ENCODE assay signal across 12 cellular contexts in the genomic region with DNA sequence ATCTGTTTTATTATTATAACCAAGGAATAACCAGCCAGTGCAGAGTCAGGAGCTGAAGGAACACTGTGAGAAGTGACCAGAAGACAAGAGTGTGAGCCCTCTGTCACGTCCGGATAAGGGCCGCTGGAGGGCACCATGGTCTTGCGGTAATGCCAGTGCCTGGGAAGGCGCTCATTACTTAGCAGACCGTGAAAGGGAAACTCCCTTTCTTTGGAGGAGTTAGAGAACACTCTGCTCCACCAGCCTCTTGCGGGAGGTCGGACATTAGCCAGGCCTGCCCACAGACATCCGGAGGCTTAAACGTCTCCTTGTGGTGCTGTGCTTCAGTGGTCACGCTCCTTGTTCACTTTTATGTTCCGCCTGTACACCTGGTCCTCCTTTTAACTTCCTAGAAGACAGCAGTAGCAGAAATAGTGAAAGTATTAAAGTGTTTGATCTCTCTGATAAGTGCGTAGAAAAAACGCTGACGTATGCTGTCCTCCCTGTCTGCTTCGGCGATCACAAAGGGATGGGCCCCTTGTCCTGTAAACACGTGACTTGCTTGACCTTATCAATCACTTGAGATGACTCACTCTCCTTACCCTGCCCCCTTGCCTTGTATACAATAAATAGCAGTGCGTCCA.
DNase-seq lines count a peak whose midpoint lies in the region; FAIRE-seq and TF ChIP-seq lines count a peak whose summit lies in the region.
"Had no signal": no experiment of that assay in that cellular context is flagged by ENCODE, and none has a peak within 500 bp of the region (broad histone marks: within the 10 kb centered on the region; RNA-seq: fewer than 3 reads in every experiment).

No MANE protein-coding gene starts in this region.

- no peaks in the 10 kb centered on the region for H3K9me3 Mint-ChIP-seq in neural progenitor cell
- H3K9me3 Mint-ChIP-seq: activated T-cell treated with anti-CD3 and anti-CD28 coated beads, Interleukin-2, amount 50 U/mL, for 4 hours had no signal

- H4K8ac ChIP-seq in H1 (ENCODE audit: extremely low read depth, insufficient read depth, low read length) = no peak overlapping the region

- no peaks in the 10 kb centered on the region for H3K23me2 ChIP-seq in H1 (ENCODE audit: low read depth, low read length)

- H3K9me3 ChIP-seq in H1 (ENCODE audit: insufficient read depth in 2 of 2, low read depth in 1 of 2, low read length in 1 of 2) (no peaks in the 10 kb centered on the region), neural progenitor cell (ENCODE audit: low read depth) (no peaks in the 10 kb centered on the region), BE2C (no peaks in the 10 kb centered on the region)
- H3K9me3 ChIP-seq: heart right ventricle had no signal

- peaks cover 0 to 2% of the 10 kb centered on the region in 2 experiments for H4K20me1 ChIP-seq in H1 (replicated peaks in 1 of 2; ENCODE audit: control insufficient read depth in 1 of 2, insufficient read depth in 2 of 2, low read length in 2 of 2)
- no peaks in the 10 kb centered on the region for H4K20me1 ChIP-seq in neural progenitor cell (ENCODE audit: low read depth)

- no peak overlapping the region for H4K91ac ChIP-seq in H1 (replicated peaks; ENCODE audit: insufficient read length, low read length)

- TF ChIP-seq POLR2A in H1 (IDR thresholded peaks at IDR 0.05; ENCODE audit: control extremely low read depth in 1 of 2, low read depth in 2 of 2, low read length in 2 of 2) = no peak

- H3K36me3 ChIP-seq in H1 (ENCODE audit: control insufficient read depth in 2 of 4, insufficient read depth in 4 of 4, low read length in 3 of 4) (no peaks in the 10 kb centered on the region), neural progenitor cell (no peaks in the 10 kb centered on the region), BE2C (no peaks in the 10 kb centered on the region)
- H3K36me3 ChIP-seq: heart right ventricle had no signal

- no peak for FAIRE-seq in H1 (lab: Jason Lieb, UNC)

- H2BK120ac ChIP-seq in H1 (replicated peaks; ENCODE audit: low read depth, low read length) = no peak overlapping the region

- H2AK5ac ChIP-seq in H1 (ENCODE audit: low read depth, low read length) = no peak overlapping the region

- H3K4me3 ChIP-seq in H1 (ENCODE audit: extremely low read depth in 1 of 4, insufficient read depth in 2 of 4, low read depth in 3 of 4, low read length in 4 of 4) (no peak overlapping the region), neural progenitor cell (no peak overlapping the region), BE2C (ENCODE audit: low read depth, low read length) (no peak overlapping the region)
- H3K4me3 ChIP-seq: heart right ventricle had no signal

- H3K4ac ChIP-seq in H1 (replicated peaks; ENCODE audit: insufficient read length, low read depth, low read length) = no peak overlapping the region

- H2AFZ ChIP-seq in H1 (ENCODE audit: low read length) = no peak overlapping the region
- no peak overlapping the region for H2AFZ ChIP-seq in neural progenitor cell (replicated peaks)

- no peak overlapping the region for H2BK15ac ChIP-seq in H1 (ENCODE audit: low read length)

- H3K4me1 ChIP-seq in H1 (replicated peaks in 1 of 4; ENCODE audit: control insufficient read depth in 3 of 4, insufficient read depth in 4 of 4, low read length in 3 of 4) = peaks cover 0 to 8% (median 0%) of the 10 kb centered on the region in 4 experiments; a peak in 3 of 7 replicates
- H3K4me1 ChIP-seq in neural progenitor cell = peaks cover 15% of the 10 kb centered on the region
- H3K4me1 ChIP-seq in BE2C = no peaks in the 10 kb centered on the region

- POLR2A ChIA-PET in H1 (lab: Charles Lee; ENCODE audit: partially characterized antibody) = interaction anchor here (1.0 kb wide), 1 partner anchor 299 kb away, joined by 4 read pairs; a partner anchor contains a TSS

- H3K9ac ChIP-seq in H1 (replicated peaks in 1 of 4; ENCODE audit: extremely low read depth in 1 of 4, low read depth in 3 of 4, low read length in 3 of 4) = no peak overlapping the region
- no peak overlapping the region for H3K9ac ChIP-seq in neural progenitor cell

- no peak overlapping the region for H2BK5ac ChIP-seq in H1 (ENCODE audit: low read depth, low read length)

- H3K27me3 ChIP-seq in H1 (replicated peaks in 1 of 4; ENCODE audit: control insufficient read depth in 3 of 4, extremely low read depth in 1 of 4, insufficient read depth in 3 of 4, low read length in 3 of 4) = no peaks in the 10 kb centered on the region
- H3K27me3 ChIP-seq in neural progenitor cell = no peaks in the 10 kb centered on the region
- no peaks in the 10 kb centered on the region for H3K27me3 ChIP-seq in BE2C
- H3K27me3 ChIP-seq: heart right ventricle had no signal

- H3K18ac ChIP-seq in H1 (ENCODE audit: extremely low read depth, low read length) = no peak overlapping the region

- peaks cover 7% of the 10 kb centered on the region for H3K36me3 Mint-ChIP-seq in neural progenitor cell

- no peak overlapping the region for H2BK12ac ChIP-seq in H1 (ENCODE audit: low read depth, low read length)

- H3K56ac ChIP-seq in H1 (replicated peaks; ENCODE audit: insufficient read length, low read depth, low read length) = no peak overlapping the region

- no peak overlapping the region for H3K23ac ChIP-seq in H1 (ENCODE audit: insufficient read length)

- CTCF ChIA-PET in H1 (lab: Charles Lee; ENCODE audit: partially characterized antibody) = interaction anchor here (0.6 to 4.1 kb wide), 9 partner anchors 10 to 289 kb away, joined by 3 to 19 read pairs (median 4); no protein-coding TSS in a partner anchor

- H4K5ac ChIP-seq in H1 (ENCODE audit: insufficient read length, low read depth, low read length) = no peak overlapping the region

- H3K27me3 Mint-ChIP-seq in neural progenitor cell (ENCODE audit: insufficient read depth, low read depth) = peaks cover 2% of the 10 kb centered on the region

- H3K4me1 Mint-ChIP-seq in neural progenitor cell = peaks cover 21% of the 10 kb centered on the region

- H3K4me3 Mint-ChIP-seq in neural progenitor cell = no peak overlapping the region
- H3K4me3 Mint-ChIP-seq: activated T-cell treated with anti-CD3 and anti-CD28 coated beads, Interleukin-2, amount 50 U/mL, for 4 hours had no signal

- TF ChIP-seq CTCF in H1 (IDR thresholded peaks at IDR 0.05; ENCODE audit: control extremely low read depth in 1 of 3, insufficient read depth in 1 of 3, low read depth in 1 of 3, low read length in 3 of 3) (peak; percentile 32 to 46 (median 44); a peak in 3 of 4 replicates), neural progenitor cell (IDR thresholded peaks at IDR 0.05) (peak; percentile 24), GM20000 (IDR thresholded peaks at IDR 0.05; ENCODE audit: extremely low read depth, missing control alignments) (no peak), BE2C (IDR thresholded peaks at IDR 0.05; ENCODE audit: low read depth, low read length) (no peak)

- H3K14ac ChIP-seq in H1 (ENCODE audit: insufficient read length) = no peak overlapping the region

- TF ChIP-seq EP300 in Ishikawa (IDR thresholded peaks at IDR 0.05; ENCODE audit: borderline replicate concordance) (0 out of 2 replicates have a peak, but pooled peaks have one; percentile 16), H1 (IDR thresholded peaks at IDR 0.05; ENCODE audit: borderline replicate concordance in 1 of 2, low read depth in 2 of 2, low read length in 2 of 2) (no peak)

- H3K79me2 ChIP-seq in H1 (ENCODE audit: control insufficient read depth in 1 of 2, insufficient read depth in 2 of 2, low read length in 2 of 2) = no peaks in the 10 kb centered on the region
- no peaks in the 10 kb centered on the region for H3K79me2 ChIP-seq in neural progenitor cell (ENCODE audit: low read depth)

- WGBS in H1 (ENCODE audit: extremely low coverage in 1 of 2, insufficient coverage in 1 of 2, insufficient read length in 1 of 2, insufficient replicate concordance in 2 of 2, low coverage in 1 of 2, low lambda C conversion rate in 2 of 2, missing lambda C conversion rate in 1 of 2), 2 experiments = 70% methylated on average over 19 of the region's 19 CpGs; no CpG with 5 or more reads in 1 of the 2 experiments

- TF ChIP-seq RAD21 in Ishikawa (IDR thresholded peaks at IDR 0.05; ENCODE audit: low read depth) (peak; percentile 79), H1 (IDR thresholded peaks at IDR 0.05 in 1 of 2, conservative IDR thresholded peaks at IDR 0.05 in 1 of 2; ENCODE audit: low read depth in 2 of 2, low read length in 2 of 2) (peak; percentile 73 to 74)

- H3K27ac ChIP-seq in H1 (ENCODE audit: low read depth, low read length) = no peak overlapping the region
- H3K27ac ChIP-seq in neural progenitor cell = no peak overlapping the region
- H3K27ac ChIP-seq: heart right ventricle had no signal

- H3F3A ChIP-seq in neural progenitor cell (ENCODE audit: low read depth) = no peaks in the 10 kb centered on the region

- H3K27ac Mint-ChIP-seq in neural progenitor cell = no peak overlapping the region

- no peak overlapping the region for H2BK20ac ChIP-seq in H1 (ENCODE audit: low read length)

- no peaks in the 10 kb centered on the region for H3K79me1 ChIP-seq in H1 (ENCODE audit: low read depth, low read length)

- H3K4me2 ChIP-seq in H1 (ENCODE audit: insufficient read depth in 1 of 2, low read depth in 2 of 2, low read length in 2 of 2) = no peak overlapping the region
- no peak overlapping the region for H3K4me2 ChIP-seq in neural progenitor cell

- DNase-seq in DMS79 (lab: John Stamatoyannopoulos, UW) (peak; percentile 90), H1 (ENCODE audit: low read depth in 1 of 2, low spot score in 2 of 2) (no peak), neural progenitor cell (ENCODE audit: low spot score) (peak; percentile 64), NCI-H524 treated with DMSO at 0.1 percent for 48 hours (lab: John Stamatoyannopoulos, UW) (no peak), NCI-H1694 treated with DMSO at 0.1 percent for 48 hours (lab: John Stamatoyannopoulos, UW) (no peak), GM20000 (ENCODE audit: low spot score) (no peak), BE2C (no peak)
- DNase-seq: activated T-cell treated with anti-CD3 and anti-CD28 coated beads, Interleukin-2, amount 50 U/mL, for 4 hours; heart right ventricle; NCI-H82; stimulated activated CD4-positive, alpha-beta T cell treated with anti-CD3 and anti-CD28 coated beads, Interleukin-4, amount 100 ng/mL, for 4 hours had no signal

TF ChIP-seq in Ishikawa, 13 proteins besides CTCF, POLR2A, EP300 and RAD21 (continues in another document):
- no peak for TF ChIP-seq CREB1 (IDR thresholded peaks at IDR 0.05; ENCODE audit: low read depth)

TF ChIP-seq in H1, 55 proteins besides CTCF, POLR2A, EP300 and RAD21:
- 0 out of 2 replicates have a peak, but pooled peaks have one; percentile 36 for TF ChIP-seq YY1 (IDR thresholded peaks at IDR 0.05; ENCODE audit: low read depth, low read length)
- no peak for TF ChIP-seq KDM4A (IDR thresholded peaks at IDR 0.05; ENCODE audit: low read depth, low read length, severe bottlenecking)
- 0 out of 2 replicates have a peak, but pooled peaks have one; percentile 2 for TF ChIP-seq MAFK (IDR thresholded peaks at IDR 0.05; ENCODE audit: low read depth, low read length)
- TF ChIP-seq POU5F1 (IDR thresholded peaks at IDR 0.05; ENCODE audit: low read depth, low read length) = no peak

Comparison
In these comparisons a context has a peak if more than half of its experiments do, and no peak if none do; other contexts are left out.
1. DNase-seq: peak in DMS79 (single experiment) and neural progenitor cell (single experiment); none in H1 (0 of 2), NCI-H524 treated with DMSO at 0.1 percent for 48 hours (single experiment), NCI-H1694 treated with DMSO at 0.1 percent for 48 hours (single experiment), GM20000 (single experiment) and BE2C (single experiment).
2. CTCF ChIP-seq: peak in H1 (3 of 3) and neural progenitor cell (single experiment); none in GM20000 (single experiment) and BE2C (single experiment).